ENCODE assay signal across 26 cellular contexts in the genomic region with DNA sequence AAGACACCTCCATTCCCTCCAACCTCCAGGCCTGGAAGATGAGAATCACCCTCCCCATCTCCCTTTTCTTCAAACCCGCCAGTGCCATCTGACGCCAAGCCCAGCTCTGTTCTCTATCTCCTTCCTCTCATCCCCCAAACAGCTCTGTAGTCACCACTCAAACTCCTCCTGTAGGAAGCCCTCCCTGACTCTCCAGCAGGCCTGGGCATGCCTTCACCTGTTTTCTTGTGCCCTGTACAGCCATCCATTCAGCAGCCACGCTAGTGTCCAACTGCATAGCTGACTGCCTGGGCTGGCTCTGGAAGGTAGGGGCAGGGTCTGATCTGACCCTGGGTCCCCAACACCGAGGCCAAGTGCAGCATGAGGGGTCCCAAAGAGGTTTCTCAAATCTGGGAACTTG. TPM values are rescaled to one million over a fixed set of nuclear protein-coding genes. Genes with fewer than 3 reads are reported as not detected.
DNase-seq lines count a peak whose midpoint lies in the region; ATAC-seq and TF ChIP-seq lines count a peak whose summit lies in the region.
"Had no signal": no experiment of that assay in that cellular context is flagged by ENCODE, and none has a peak within 500 bp of the region (broad histone marks: within the 10 kb centered on the region; RNA-seq: fewer than 3 reads in every experiment).

No MANE protein-coding gene starts in this region.

- H2BK20ac ChIP-seq in H9 (ENCODE audit: low read depth, low read length, poor library complexity, severe bottlenecking): no peak overlapping the region

- no peaks in the 10 kb centered on the region for H3K36me3 ChIP-seq in BLaER1
- H3K36me3 ChIP-seq in left ventricle myocardium inferior: no peaks in the 10 kb centered on the region
- H3K36me3 ChIP-seq: adrenal gland, heart left ventricle, MG63, upper lobe of right lung had no signal

- no peaks in the 10 kb centered on the region for H3K9me3 Mint-ChIP-seq in H9
- H3K9me3 Mint-ChIP-seq in nephron progenitor cell: no peaks in the 10 kb centered on the region
- H3K9me3 Mint-ChIP-seq: activated naive CD4-positive, alpha-beta T cell treated with anti-CD3 and anti-CD28 coated beads for 36 hours; brain; GM23338 had no signal

- H3K4me1 ChIP-seq in BLaER1 (peaks cover 11% of the 10 kb centered on the region), H9 (ENCODE audit: insufficient read depth, low read length) (no peaks in the 10 kb centered on the region), left ventricle myocardium inferior (peaks cover 15% of the 10 kb centered on the region)

- WGBS in H9 (ENCODE audit: extremely low coverage, insufficient read length, low lambda C conversion rate): no CpG with 5 or more reads among the region's 4 CpGs

- TF ChIP-seq CTCF in H9 (conservative IDR thresholded peaks at IDR 0.05) (no peak), nephron progenitor cell (IDR thresholded peaks at IDR 0.05) (no peak), left ventricle myocardium inferior (IDR thresholded peaks at IDR 0.05; ENCODE audit: borderline replicate concordance) (no peak)

- H3K36me3 Mint-ChIP-seq in H9 (ENCODE audit: insufficient read depth in 1 of 3, low read depth in 3 of 3) (no peaks in the 10 kb centered on the region), T-helper 17 cell (ENCODE audit: low read depth) (no peaks in the 10 kb centered on the region), nephron progenitor cell (ENCODE audit: low read depth) (no peaks in the 10 kb centered on the region)
- H3K36me3 Mint-ChIP-seq: brain had no signal

- no peak overlapping the region for H3K18ac ChIP-seq in H9 (ENCODE audit: insufficient read length, low read depth, low read length)

- H4K8ac ChIP-seq in H9 (replicated peaks; ENCODE audit: insufficient read length, low read depth, low read length): no peak overlapping the region

- no peak overlapping the region for H2BK120ac ChIP-seq in H9 (ENCODE audit: low read depth, low read length, poor library complexity, severe bottlenecking)

- H3K27ac Mint-ChIP-seq in H9 (peak overlapping the region in 1 of 3 experiments; percentile 65; a peak in 1 of 7 replicates), T-helper 17 cell (peak overlapping the region; percentile 84), nephron progenitor cell (peak overlapping the region; percentile 62)
- H3K27ac Mint-ChIP-seq: activated naive CD4-positive, alpha-beta T cell treated with anti-CD3 and anti-CD28 coated beads for 36 hours; GM23338 had no signal

- peak overlapping the region; percentile 36 for H3K4me2 ChIP-seq in BLaER1
- H3K4me2 ChIP-seq in H9 (ENCODE audit: insufficient read depth, insufficient read length, low read length): no peak overlapping the region
- H3K4me2 ChIP-seq: GM23338 had no signal

- H4K5ac ChIP-seq in H9 (ENCODE audit: insufficient read length, low read depth, low read length): peak overlapping the region; percentile 10

- H2AFZ ChIP-seq in H9 (ENCODE audit: low read length): no peak overlapping the region
- H2AFZ ChIP-seq: GM23338 had no signal

- no peaks in the 10 kb centered on the region for H3K79me1 ChIP-seq in H9 (ENCODE audit: insufficient read depth, low read depth, low read length, poor library complexity, severe bottlenecking)

- H3K9ac ChIP-seq in BLaER1: no peak overlapping the region
- H3K9ac ChIP-seq in H9 (ENCODE audit: extremely low read depth, insufficient read length, low read length): no peak overlapping the region

- no peak overlapping the region for H3K14ac ChIP-seq in H9 (ENCODE audit: insufficient read depth, low read length)

- H4K91ac ChIP-seq in H9 (ENCODE audit: insufficient read length, low read depth, low read length): no peak overlapping the region

- ATAC-seq in T-helper 17 cell: no peak
- ATAC-seq: activated CD4-positive, CD25-positive, alpha-beta regulatory T cell treated with anti-CD3 and anti-CD28 coated beads, Interleukin-2, amount 50 U/mL, for 24 hours; GM12878; GM23338; K562 had no signal

- H3K4ac ChIP-seq in H9 (ENCODE audit: low read depth, low read length): no peak overlapping the region

- H2BK15ac ChIP-seq in H9 (ENCODE audit: low read depth, low read length): no peak overlapping the region

- H2BK12ac ChIP-seq in H9 (ENCODE audit: insufficient read length, low read depth, low read length): no peak overlapping the region

- no peaks in the 10 kb centered on the region for H3K23me2 ChIP-seq in H9 (ENCODE audit: insufficient read length, low read depth, low read length, poor library complexity, severe bottlenecking)

- no peak overlapping the region for H3T11ph ChIP-seq in H9 (ENCODE audit: low read length)

- H3K56ac ChIP-seq in H9 (ENCODE audit: insufficient read length, low read depth, low read length): no peak overlapping the region

- H2BK5ac ChIP-seq in H9 (ENCODE audit: insufficient read length, low read length): no peak overlapping the region

- H4K20me1 ChIP-seq in BLaER1: no peaks in the 10 kb centered on the region
- H4K20me1 ChIP-seq in H9 (ENCODE audit: control insufficient read depth, insufficient read depth, insufficient read length): no peaks in the 10 kb centered on the region

- H3K79me2 ChIP-seq in H9 (ENCODE audit: insufficient read depth, low read length): no peaks in the 10 kb centered on the region

- DNase-seq in H9: no peak
- DNase-seq in T-helper 17 cell: no peak
- no peak for DNase-seq in nephron progenitor cell
- no peak for DNase-seq in posterior cingulate gyrus
- no peak for DNase-seq in left ventricle myocardium inferior
- no peak for DNase-seq in NCI-H1092 (lab: John Stamatoyannopoulos, UW)
- no peak for DNase-seq in NOMO-1 treated with dmso at 0.1 percent for 144 hours (lab: John Stamatoyannopoulos, UW; ENCODE audit: unreplicated experiment)
- DNase-seq: ACHN; activated CD4-positive, alpha-beta T cell treated with anti-CD3 and anti-CD28 coated beads, Interleukin-2, amount 50 U/mL, for 48 hours; activated naive CD4-positive, alpha-beta T cell treated with anti-CD3 and anti-CD28 coated beads for 36 hours; adrenal gland; erythroblast; heart left ventricle; MG63; NCI-H2029; NCI-H2227 treated with DMSO at 0.1 percent for 48 hours; occipital lobe; RPMI8226; upper lobe of right lung had no signal

- H3K4me1 Mint-ChIP-seq in H9 (peaks cover 12 to 15% of the 10 kb centered on the region in 2 experiments), T-helper 17 cell (peaks cover 36% of the 10 kb centered on the region), nephron progenitor cell (peaks cover 13% of the 10 kb centered on the region)

- H3K27me3 ChIP-seq in BLaER1 (no peaks in the 10 kb centered on the region), H9 (ENCODE audit: insufficient read depth, low read length) (no peaks in the 10 kb centered on the region), left ventricle myocardium inferior (ENCODE audit: low read depth) (no peaks in the 10 kb centered on the region)
- H3K27me3 ChIP-seq: adrenal gland, heart left ventricle, MG63, upper lobe of right lung had no signal

- no peaks in the 10 kb centered on the region for H3K9me3 ChIP-seq in BLaER1
- H3K9me3 ChIP-seq in H9 (ENCODE audit: control insufficient read depth, low read depth, low read length): no peaks in the 10 kb centered on the region
- H3K9me3 ChIP-seq in T-helper 17 cell (ENCODE audit: control insufficient read depth, low read length, poor library complexity, severe bottlenecking): no peaks in the 10 kb centered on the region
- no peaks in the 10 kb centered on the region for H3K9me3 ChIP-seq in left ventricle myocardium inferior (replicated peaks)
- H3K9me3 ChIP-seq: adrenal gland, heart left ventricle, MG63, upper lobe of right lung had no signal

- no peak overlapping the region for H3K23ac ChIP-seq in H9 (ENCODE audit: insufficient read length, low read depth, low read length)

- no peak overlapping the region for H3K4me3 ChIP-seq in BLaER1
- H3K4me3 ChIP-seq in left ventricle myocardium inferior: no peak overlapping the region
- H3K4me3 ChIP-seq: adrenal gland, GM12878, GM23338, heart left ventricle, K562, MG63, skin epidermis, upper lobe of right lung had no signal

- H3K4me3 Mint-ChIP-seq in H9 (no peak overlapping the region), T-helper 17 cell (no peak overlapping the region), nephron progenitor cell (no peak overlapping the region)
- H3K4me3 Mint-ChIP-seq: activated naive CD4-positive, alpha-beta T cell treated with anti-CD3 and anti-CD28 coated beads for 36 hours; brain; GM23338 had no signal

- intact Hi-C loops in posterior cingulate gyrus (cut with DNase I): no loop called here
- intact Hi-C loops in left ventricle myocardium inferior (cut with micrococcal nuclease): no loop called here

- H2AK5ac ChIP-seq in H9 (ENCODE audit: insufficient read length, low read length): no peak overlapping the region

- H3K27ac ChIP-seq in BLaER1: no peak overlapping the region
- H3K27ac ChIP-seq in H9 (ENCODE audit: insufficient read length, low read depth, low read length): no peak overlapping the region
- H3K27ac ChIP-seq in left ventricle myocardium inferior (replicated peaks): no peak overlapping the region
- H3K27ac ChIP-seq: upper lobe of right lung had no signal

- H3K27me3 Mint-ChIP-seq in H9 (ENCODE audit: low read depth) (no peaks in the 10 kb centered on the region; the same call in 1 of the 2 replicates), T-helper 17 cell (no peaks in the 10 kb centered on the region), nephron progenitor cell (ENCODE audit: low read depth, poor library complexity) (peaks cover 22% of the 10 kb centered on the region)
- H3K27me3 Mint-ChIP-seq: brain had no signal

RNA-seq across cellular contexts. Expression of gene GDPD5, which starts 25.0 kb away (rescaled TPM):
- 6.9 and 7.8 TPM in 2 replicates for total RNA-seq in H9 (2021)
- 100 to 1,000 TPM in 1 of 2 donors, 10 to 100 TPM in 1; 77.3 to 108 TPM for total RNA-seq in T-helper 17 cell
- 4.4 TPM for total RNA-seq in left ventricle myocardium inferior
